In the genomic region with DNA sequence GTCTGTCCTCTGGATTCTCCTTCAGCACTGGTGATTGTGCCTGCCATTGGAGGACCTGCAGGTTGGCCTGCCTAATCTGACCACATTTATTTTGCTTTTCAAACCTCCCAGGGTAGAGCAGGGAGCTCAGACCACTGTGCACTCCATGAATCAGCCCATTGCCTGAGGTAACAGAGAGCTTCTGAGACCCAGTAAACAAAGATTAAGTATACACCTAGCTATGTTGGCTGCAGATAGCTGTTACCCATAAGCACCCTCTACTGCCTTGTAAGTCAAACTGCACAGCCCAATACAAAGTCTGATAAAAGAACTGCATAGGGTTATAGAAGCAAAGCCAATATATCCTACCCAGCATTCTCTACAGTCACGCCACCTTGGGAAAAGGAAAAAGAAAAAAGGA, we compare ENCODE assay signal across 21 cellular contexts.
DNase-seq lines count a peak whose midpoint lies in the region; FAIRE-seq and TF ChIP-seq lines count a peak whose summit lies in the region.
"Had no signal": no experiment of that assay in that cellular context is flagged by ENCODE, and none has a peak within 500 bp of the region (broad histone marks: within the 10 kb centered on the region; RNA-seq: fewer than 3 reads in every experiment).

No MANE protein-coding gene starts in this region.

- no peaks in the 10 kb centered on the region for H3K27me3 Mint-ChIP-seq in astrocyte (ENCODE audit: low read depth, unreplicated experiment)
- H3K27me3 Mint-ChIP-seq: activated CD4-positive, alpha-beta memory T cell treated with anti-CD3 and anti-CD28 coated beads, Interleukin-2, amount 10 ng/mL, durations not matched to agents 7 days and 5 days; naive thymus-derived CD4-positive, alpha-beta T cell; stimulated activated naive B cell treated with anti-CD40 and anti-IgM and Interleukin-4, amounts not matched to agents 10 μg/mL and 1 μg/mL and 100 μg/mL, for 72 hours had no signal

- dilution Hi-C loops in keratinocyte (cut with MboI; ENCODE audit: extremely low pct_ligation_motif_present, low sequenced_read_pairs): no loop called here

- H3K4me3 ChIP-seq in BE2C (ENCODE audit: low read depth, low read length): no peak overlapping the region
- H3K4me3 ChIP-seq in astrocyte (ENCODE audit: insufficient read depth, low read depth, low read length): no peak overlapping the region
- no peak overlapping the region for H3K4me3 ChIP-seq in keratinocyte (ENCODE audit: control insufficient read depth in 2 of 3, extremely low read depth in 1 of 3, insufficient read depth in 2 of 3, low read depth in 1 of 3, low read length in 3 of 3)
- H3K4me3 ChIP-seq: body of pancreas, heart left ventricle, K562, left lung, right atrium auricular region, upper lobe of right lung had no signal

- H3K36me3 ChIP-seq in BE2C: no peaks in the 10 kb centered on the region
- no peaks in the 10 kb centered on the region for H3K36me3 ChIP-seq in astrocyte (ENCODE audit: insufficient read depth, low read length)
- no peaks in the 10 kb centered on the region for H3K36me3 ChIP-seq in keratinocyte (ENCODE audit: control insufficient read depth in 2 of 2, extremely low read depth in 1 of 2, insufficient read depth in 2 of 2, low read length in 2 of 2)
- H3K36me3 ChIP-seq: heart left ventricle, left lung, right atrium auricular region, upper lobe of right lung had no signal

- H3K9me1 ChIP-seq in keratinocyte (ENCODE audit: control insufficient read depth, extremely low read depth, insufficient read depth, low read length): no peaks in the 10 kb centered on the region

- H3K4me3 Mint-ChIP-seq in astrocyte (ENCODE audit: unreplicated experiment): no peak overlapping the region
- H3K4me3 Mint-ChIP-seq: activated CD4-positive, alpha-beta memory T cell treated with anti-CD3 and anti-CD28 coated beads, Interleukin-2, amount 10 ng/mL, durations not matched to agents 7 days and 5 days; naive thymus-derived CD4-positive, alpha-beta T cell; stimulated activated naive B cell treated with anti-CD40 and anti-IgM and Interleukin-4, amounts not matched to agents 10 μg/mL and 1 μg/mL and 100 μg/mL, for 72 hours had no signal

- H3K79me2 ChIP-seq in astrocyte (ENCODE audit: insufficient read depth, low read length) (no peaks in the 10 kb centered on the region), keratinocyte (ENCODE audit: control insufficient read depth, insufficient read depth, low read length) (no peaks in the 10 kb centered on the region)

- peaks cover 8% of the 10 kb centered on the region for H3K36me3 Mint-ChIP-seq in astrocyte (ENCODE audit: low read depth, unreplicated experiment)
- H3K36me3 Mint-ChIP-seq: stimulated activated naive B cell treated with anti-CD40 and anti-IgM and Interleukin-4, amounts not matched to agents 10 μg/mL and 1 μg/mL and 100 μg/mL, for 72 hours had no signal

- H3K9me3 ChIP-seq in BE2C (no peaks in the 10 kb centered on the region), astrocyte (ENCODE audit: insufficient read depth, low read depth, low read length) (no peaks in the 10 kb centered on the region), keratinocyte (ENCODE audit: control insufficient read depth, low read depth, low read length) (no peaks in the 10 kb centered on the region)
- H3K9me3 ChIP-seq: upper lobe of right lung had no signal

- H3K4me2 ChIP-seq in astrocyte (ENCODE audit: low read length) (no peak overlapping the region), keratinocyte (ENCODE audit: control insufficient read depth, extremely low read depth, insufficient read depth, low read depth, low read length) (peak overlapping the region; percentile 29)

- H3K27ac ChIP-seq in astrocyte (ENCODE audit: low read depth, low read length): no peak overlapping the region
- no peak overlapping the region for H3K27ac ChIP-seq in keratinocyte (ENCODE audit: control insufficient read depth, insufficient read depth, low read length)
- H3K27ac ChIP-seq: body of pancreas, heart left ventricle, left lung, right atrium auricular region, upper lobe of right lung had no signal

- no peaks in the 10 kb centered on the region for H4K20me1 ChIP-seq in astrocyte (ENCODE audit: insufficient read depth, low read length)
- no peaks in the 10 kb centered on the region for H4K20me1 ChIP-seq in keratinocyte (ENCODE audit: control insufficient read depth, extremely low read depth, insufficient read depth, low read length)

- H3K27ac Mint-ChIP-seq in astrocyte (ENCODE audit: unreplicated experiment): no peak overlapping the region
- H3K27ac Mint-ChIP-seq: activated CD4-positive, alpha-beta memory T cell treated with anti-CD3 and anti-CD28 coated beads, Interleukin-2, amount 10 ng/mL, durations not matched to agents 7 days and 5 days; naive thymus-derived CD4-positive, alpha-beta T cell; stimulated activated naive B cell treated with anti-CD40 and anti-IgM and Interleukin-4, amounts not matched to agents 10 μg/mL and 1 μg/mL and 100 μg/mL, for 72 hours had no signal

- DNase-seq in BE2C (no peak), HPDE6-E6E7 (ENCODE audit: extremely low spot score) (peak; percentile 2), astrocyte (ENCODE audit: low read depth) (peak; percentile 0), keratinocyte (ENCODE audit: low read depth, low spot score) (peak; percentile 23), NCI-H82 treated with DMSO at 0.1 percent for 48 hours (lab: John Stamatoyannopoulos, UW; ENCODE audit: unreplicated experiment) (no peak), NCI-H774 (lab: John Stamatoyannopoulos, UW) (no peak), globus pallidus (ENCODE audit: low spot score) (no peak)
- no peak for DNase-seq in activated CD4-positive, alpha-beta T cell treated with anti-CD3 and anti-CD28 coated beads for 1 hour
- DNase-seq: activated CD4-positive, alpha-beta memory T cell treated with anti-CD3 and anti-CD28 coated beads, Interleukin-2, amount 10 ng/mL, durations not matched to agents 7 days and 5 days; body of pancreas; effector CD8-positive, alpha-beta T cell; heart left ventricle; left lung; naive thymus-derived CD4-positive, alpha-beta T cell; NCI-H187; NCI-H526 treated with DMSO at 0.1 percent for 48 hours; SIG-M5; stimulated activated naive B cell treated with anti-CD40 and anti-IgM and Interleukin-4, amounts not matched to agents 10 μg/mL and 1 μg/mL and 100 μg/mL, for 72 hours; upper lobe of right lung had no signal

- H3K9ac ChIP-seq in astrocyte (ENCODE audit: low read length) (no peak overlapping the region), keratinocyte (ENCODE audit: control insufficient read depth, extremely low read depth, insufficient read depth, low read length) (no peak overlapping the region)

- H2AFZ ChIP-seq in astrocyte (ENCODE audit: low read depth, low read length): peak overlapping the region; percentile 37
- peak overlapping the region; percentile 46 for H2AFZ ChIP-seq in keratinocyte (ENCODE audit: control insufficient read depth, low read length)

- TF ChIP-seq CTCF in BE2C (IDR thresholded peaks at IDR 0.05; ENCODE audit: low read depth, low read length) (0 out of 2 replicates have a peak, but pooled peaks have one; percentile 11), astrocyte (IDR thresholded peaks at IDR 0.05; ENCODE audit: insufficient read depth, low read depth, low read length) (no peak), keratinocyte (optimal IDR thresholded peaks at IDR 0.05 in 1 of 3, IDR thresholded peaks at IDR 0.05 in 1 of 3, conservative IDR thresholded peaks at IDR 0.05 in 1 of 3; ENCODE audit: extremely low read depth in 1 of 3, insufficient read depth in 2 of 3, low read length in 3 of 3) (peak in 2 of 3 experiments; percentile 38 to 60)

- H3K9me3 Mint-ChIP-seq in astrocyte (ENCODE audit: unreplicated experiment): peaks cover 1% of the 10 kb centered on the region

- H3K27me3 ChIP-seq in BE2C (no peaks in the 10 kb centered on the region), astrocyte (ENCODE audit: insufficient read depth, low read length) (no peaks in the 10 kb centered on the region), keratinocyte (ENCODE audit: control insufficient read depth, extremely low read depth, insufficient read depth, low read length) (no peaks in the 10 kb centered on the region)
- H3K27me3 ChIP-seq: body of pancreas, heart left ventricle, left lung, right atrium auricular region, upper lobe of right lung had no signal

- FAIRE-seq in astrocyte (lab: Jason Lieb, UNC): no peak
- peak; percentile 17 for FAIRE-seq in keratinocyte (lab: Jason Lieb, UNC)
- FAIRE-seq: K562 had no signal

- peaks cover 15% of the 10 kb centered on the region for H3K4me1 Mint-ChIP-seq in astrocyte (ENCODE audit: low read depth, unreplicated experiment)
- H3K4me1 Mint-ChIP-seq: activated CD4-positive, alpha-beta memory T cell treated with anti-CD3 and anti-CD28 coated beads, Interleukin-2, amount 10 ng/mL, durations not matched to agents 7 days and 5 days; naive thymus-derived CD4-positive, alpha-beta T cell; stimulated activated naive B cell treated with anti-CD40 and anti-IgM and Interleukin-4, amounts not matched to agents 10 μg/mL and 1 μg/mL and 100 μg/mL, for 72 hours had no signal

- H3K4me1 ChIP-seq in BE2C (no peaks in the 10 kb centered on the region), astrocyte (ENCODE audit: insufficient read depth, low read length) (no peaks in the 10 kb centered on the region), keratinocyte (ENCODE audit: control insufficient read depth, extremely low read depth, insufficient read depth, low read length) (peaks cover 16% of the 10 kb centered on the region)
- H3K4me1 ChIP-seq: body of pancreas, heart left ventricle, left lung, right atrium auricular region, upper lobe of right lung had no signal

Comparison
In these comparisons a context has a peak if more than half of its experiments do, and no peak if none do; other contexts are left out.
1. DNase-seq: peak in HPDE6-E6E7 (single experiment), astrocyte (single experiment) and keratinocyte (single experiment); none in BE2C (single experiment), NCI-H82 treated with DMSO at 0.1 percent for 48 hours (single experiment), NCI-H774 (single experiment), activated CD4-positive, alpha-beta T cell treated with anti-CD3 and anti-CD28 coated beads for 1 hour (single experiment) and globus pallidus (single experiment).